19 cellular contexts compared by ENCODE assay signal in the genomic region with DNA sequence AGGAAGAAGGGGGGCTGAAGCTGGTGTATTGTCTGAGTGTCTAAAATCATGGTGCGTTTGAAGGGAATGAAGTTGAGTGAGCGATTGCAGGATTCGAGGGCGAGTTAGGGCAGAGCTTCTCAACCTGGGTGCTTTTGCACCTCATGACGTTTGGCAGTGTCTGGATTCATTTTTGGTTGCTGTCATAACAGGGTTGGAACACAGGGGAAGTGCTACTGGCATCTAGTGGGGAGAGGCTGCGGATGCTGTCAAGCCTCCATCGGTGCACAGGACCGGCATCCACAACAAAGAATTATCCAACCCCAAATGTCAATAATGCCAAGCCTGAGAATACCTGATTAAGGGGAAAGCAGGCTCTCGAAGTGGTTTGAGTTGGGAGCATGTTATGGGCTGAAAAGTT.
A peak's percentile ranks its signal among the peaks of the same experiment; 100 is the strongest.
DNase-seq lines count a peak whose midpoint lies in the region; ATAC-seq and TF ChIP-seq lines count a peak whose summit lies in the region.
"Had no signal": no experiment of that assay in that cellular context is flagged by ENCODE, and none has a peak within 500 bp of the region (broad histone marks: within the 10 kb centered on the region; RNA-seq: fewer than 3 reads in every experiment).

No MANE protein-coding gene starts in this region.

- intact Hi-C loops in Right ventricle myocardium superior (cut with DNase I) (no loop called here), cardiac septum (cut with DNase I) (loop anchor here (5.0 kb wide), 2 partner anchors 104 to 121 kb away; a partner anchor contains a TSS)

- TF ChIP-seq CTCF in epithelial cell of esophagus (IDR thresholded peaks at IDR 0.05; ENCODE audit: insufficient read depth, low read depth, low read length, missing control alignments), result peak; percentile 75

- no peak for TF ChIP-seq POLR2A in GM18505 (IDR thresholded peaks at IDR 0.05; ENCODE audit: borderline replicate concordance, extremely low read depth, insufficient read depth, insufficient read length)

- DNase-seq in Right ventricle myocardium superior, result no peak
- no peak for DNase-seq in cardiac septum (ENCODE audit: low spot score)
- peak; percentile 25 for DNase-seq in SK-MEL-5 (ENCODE audit: low read depth, low spot score)
- DNase-seq in epithelial cell of esophagus (ENCODE audit: low read depth), result peak; percentile 86
- peak; percentile 48 for DNase-seq in superior temporal gyrus (ENCODE audit: extremely low spot score)
- DNase-seq in mucosa of gallbladder (ENCODE audit: low spot score), result no peak
- no peak for DNase-seq in NCI-H1105 treated with DMSO at 0.1 percent for 48 hours (lab: John Stamatoyannopoulos, UW)
- DNase-seq: activated CD4-positive, alpha-beta T cell treated with anti-CD3 and anti-CD28 coated beads for 36 hours; activated gamma-delta T cell; H7; Kasumi-1; kidney; midbrain; NCI-H2029 treated with DMSO at 0.1 percent for 48 hours; stimulated activated CD4-positive, alpha-beta T cell treated with anti-CD3 and anti-CD28 coated beads, Interleukin-2, amount 100 ng/mL, for 24 hours; T-helper 9 cell had no signal

- H3K4me3 ChIP-seq in epithelial cell of esophagus (ENCODE audit: low read length), result no peak overlapping the region
- H3K4me3 ChIP-seq: hepatocyte had no signal

- ATAC-seq in Right ventricle myocardium superior (ENCODE audit: poor library complexity), result peak; percentile 16
- no peak for ATAC-seq in GM18505 (IDR thresholded peaks at IDR 0.05; ENCODE audit: unreplicated experiment)
- ATAC-seq: activated CD4-positive, alpha-beta T cell treated with anti-CD3 and anti-CD28 coated beads for 36 hours; sciatic nerve had no signal

- in situ Hi-C loops in SK-MEL-5 (cut with HindIII; ENCODE audit: low pct_unique_long_range_greater_than_20kb, low sequenced_read_pairs), result no loop called here

Comparison
In these comparisons a context has a peak if more than half of its experiments do, and no peak if none do; other contexts are left out.
1. DNase-seq: peak in SK-MEL-5 (single experiment), epithelial cell of esophagus (single experiment) and superior temporal gyrus (single experiment); none in Right ventricle myocardium superior (single experiment), cardiac septum (single experiment), mucosa of gallbladder (single experiment) and NCI-H1105 treated with DMSO at 0.1 percent for 48 hours (single experiment).